Comparison of ENCODE assay signal across 23 cellular contexts in genomic region chr13:64684685-64685431, GRCh38.
A peak's percentile ranks its signal among the peaks of the same experiment; 100 is the strongest.
DNase-seq lines count a peak whose midpoint lies in the region; ATAC-seq and TF ChIP-seq lines count a peak whose summit lies in the region.
"Had no signal": no experiment of that assay in that cellular context is flagged by ENCODE, and none has a peak within 500 bp of the region (broad histone marks: within the 10 kb centered on the region; RNA-seq: fewer than 3 reads in every experiment).

No MANE protein-coding gene starts in this region.

- ATAC-seq in GM21528 (IDR thresholded peaks at IDR 0.05; ENCODE audit: low FRiP score, unreplicated experiment): no peak
- ATAC-seq: activated T-cell treated with anti-CD3 and anti-CD28 coated beads, Interleukin-2, amount 50 U/mL, for 72 hours; gastrocnemius medialis; left lobe of liver; Right ventricle myocardium inferior; stimulated activated naive CD8-positive, alpha-beta T cell treated with anti-CD3 and anti-CD28 coated beads, Interleukin-15, Interleukin-2, amounts not matched to agents 100 U/mL and 50 U/mL, for 24 hours had no signal

- H3K4me1 Mint-ChIP-seq in HFFc6 (ENCODE audit: low read depth): peaks cover 28% of the 10 kb centered on the region
- H3K4me1 Mint-ChIP-seq: activated naive CD4-positive, alpha-beta T cell treated with anti-CD3 and anti-CD28 coated beads, Interleukin-2, amount 10 ng/mL, durations not matched to agents 7 days and 5 days; IgD-negative memory B cell; neural crest cell had no signal

- peak overlapping the region; percentile 63; the same call in 1 of the 2 replicates for H3K27ac Mint-ChIP-seq in HFFc6
- H3K27ac Mint-ChIP-seq: activated naive CD4-positive, alpha-beta T cell treated with anti-CD3 and anti-CD28 coated beads, Interleukin-2, amount 10 ng/mL, durations not matched to agents 7 days and 5 days; activated T-cell treated with anti-CD3 and anti-CD28 coated beads, Interleukin-2, amount 50 U/mL, for 72 hours; dendritic cell treated with granulocyte-macrophage colony-stimulating factor and Interleukin-4, amounts not matched to agents 40 ng/mL and 50 ng/mL, for 4 days; type B pancreatic cell had no signal

- H3K9me3 Mint-ChIP-seq in HFFc6: peaks cover 8% of the 10 kb centered on the region; the same call in 1 of the 2 replicates
- H3K9me3 Mint-ChIP-seq: type B pancreatic cell had no signal

- H3K36me3 Mint-ChIP-seq in HFFc6 (ENCODE audit: low read depth): peaks cover 6% of the 10 kb centered on the region
- H3K36me3 Mint-ChIP-seq: activated naive CD4-positive, alpha-beta T cell treated with anti-CD3 and anti-CD28 coated beads, Interleukin-2, amount 10 ng/mL, durations not matched to agents 7 days and 5 days; IgD-negative memory B cell; type B pancreatic cell had no signal

- no peak overlapping the region for H3K4me3 Mint-ChIP-seq in HFFc6
- H3K4me3 Mint-ChIP-seq: activated naive CD4-positive, alpha-beta T cell treated with anti-CD3 and anti-CD28 coated beads, Interleukin-2, amount 10 ng/mL, durations not matched to agents 7 days and 5 days; activated T-cell treated with anti-CD3 and anti-CD28 coated beads, Interleukin-2, amount 50 U/mL, for 72 hours; dendritic cell treated with granulocyte-macrophage colony-stimulating factor and Interleukin-4, amounts not matched to agents 40 ng/mL and 50 ng/mL, for 4 days; IgD-negative memory B cell; neural crest cell; type B pancreatic cell had no signal

- DNase-seq in HFFc6: no peak
- peak; percentile 36 for DNase-seq in astrocyte of the hippocampus (ENCODE audit: low read depth, low spot score)
- DNase-seq in iPS DF 19.7 (ENCODE audit: low read depth, low spot score): peak; percentile 82
- peak; percentile 10 for DNase-seq in stromal cell of bone marrow (ENCODE audit: low read depth)
- no peak for DNase-seq in NCI-H69 (lab: John Stamatoyannopoulos, UW)
- DNase-seq in HK-2 (ENCODE audit: unreplicated experiment): no peak
- DNase-seq: activated naive CD4-positive, alpha-beta T cell treated with anti-CD3 and anti-CD28 coated beads, Interleukin-2, amount 10 ng/mL, durations not matched to agents 7 days and 5 days; activated T-cell treated with anti-CD3 and anti-CD28 coated beads, Interleukin-2, amount 50 U/mL, for 72 hours; DMS79 treated with DMSO at 0.1 percent for 48 hours; gastrocnemius medialis; MG63; midbrain; NCI-H146; NCI-H748 treated with DMSO at 0.1 percent for 48 hours; stimulated activated CD4-positive, alpha-beta T cell treated with anti-CD3 and anti-CD28 coated beads, Interleukin-2, amount 100 ng/mL, for 48 hours; stimulated activated naive CD8-positive, alpha-beta T cell treated with anti-CD3 and anti-CD28 coated beads, Interleukin-15, Interleukin-2, amounts not matched to agents 100 U/mL and 50 U/mL, for 24 hours had no signal

- H3K27me3 Mint-ChIP-seq in HFFc6 (ENCODE audit: insufficient read depth): no peaks in the 10 kb centered on the region
- H3K27me3 Mint-ChIP-seq: activated naive CD4-positive, alpha-beta T cell treated with anti-CD3 and anti-CD28 coated beads, Interleukin-2, amount 10 ng/mL, durations not matched to agents 7 days and 5 days; dendritic cell treated with granulocyte-macrophage colony-stimulating factor and Interleukin-4, amounts not matched to agents 40 ng/mL and 50 ng/mL, for 4 days; IgD-negative memory B cell; type B pancreatic cell had no signal

- TF ChIP-seq CTCF in HFFc6 (IDR thresholded peaks at IDR 0.05): no peak

Comparison
In these comparisons a context has a peak if more than half of its experiments do, and no peak if none do; other contexts are left out.
1. DNase-seq: peak in astrocyte of the hippocampus (single experiment), iPS DF 19.7 (single experiment) and stromal cell of bone marrow (single experiment); none in HFFc6 (single experiment), NCI-H69 (single experiment) and HK-2 (single experiment).